ENCODE assay signal across 10 cellular contexts in the genomic region with DNA sequence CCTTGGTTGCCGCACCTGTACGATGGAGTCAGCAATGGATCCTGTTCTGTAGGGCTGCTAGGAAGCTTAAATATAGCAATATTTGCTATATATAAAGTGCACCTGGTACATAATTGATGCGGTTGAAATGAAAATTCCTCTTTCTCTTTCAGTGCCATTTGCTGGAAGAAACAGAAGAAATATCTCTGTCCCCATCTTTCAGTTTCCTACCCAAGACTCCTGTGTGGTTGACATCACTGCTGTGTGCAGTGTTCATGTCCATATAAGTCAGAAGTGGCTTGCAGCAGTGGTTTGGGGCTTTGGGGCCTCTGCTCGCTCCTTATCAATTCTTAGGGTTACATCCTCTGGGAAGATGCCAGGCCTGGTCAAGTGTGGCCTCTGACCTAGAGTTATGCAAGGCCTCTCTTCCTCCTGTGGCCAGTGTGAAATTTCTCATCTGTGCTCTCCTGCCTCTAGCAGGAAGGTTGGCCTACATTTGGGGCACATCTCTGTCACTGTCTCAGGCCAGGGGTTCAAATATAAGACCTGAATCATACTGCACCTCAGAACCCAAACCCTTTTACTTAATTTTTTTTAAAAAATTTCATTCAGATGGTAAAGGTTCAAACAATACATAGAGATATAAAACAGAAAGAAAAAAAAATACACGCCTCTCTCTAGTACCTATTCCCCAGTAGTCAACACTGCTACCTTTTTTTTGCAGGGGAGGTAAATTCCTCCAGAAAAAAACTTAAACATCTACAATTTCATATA. TPM values are rescaled to one million over a fixed set of nuclear protein-coding genes. Genes with fewer than 3 reads are reported as not detected.
DNase-seq lines count a peak whose midpoint lies in the region; ATAC-seq, FAIRE-seq and TF ChIP-seq lines count a peak whose summit lies in the region.
"Had no signal": no experiment of that assay in that cellular context is flagged by ENCODE, and none has a peak within 500 bp of the region (broad histone marks: within the 10 kb centered on the region; RNA-seq: fewer than 3 reads in every experiment).

No MANE protein-coding gene starts in this region.

- intact Hi-C loops in activated T-helper 2 cell treated with anti-CD3 and anti-CD28 coated beads, Interferon-gamma antibody, Interleukin-2, Interleukin-4, amounts not matched to agents 10 μg/mL and 5 μg/mL and 100 μg/mL, durations not matched to agents 14 hours and 24 hours and 36 hours (cut with micrococcal nuclease), result loop anchor here (1.0 to 10.0 kb wide), 3 partner anchors 14 to 53 kb away; no protein-coding TSS in a partner anchor

- H3K27ac Mint-ChIP-seq in activated T-helper 2 cell treated with anti-CD3 and anti-CD28 coated beads, Interferon-gamma antibody, Interleukin-2, Interleukin-4, amounts not matched to agents 10 μg/mL and 5 μg/mL and 100 μg/mL, durations not matched to agents 14 hours and 24 hours and 36 hours, result peak overlapping the region; percentile 83
- peak overlapping the region; percentile 62 for H3K27ac Mint-ChIP-seq in stimulated activated memory B cell treated with anti-CD40 and anti-IgM and Interleukin-4, amounts not matched to agents 10 μg/mL and 1 μg/mL and 100 μg/mL, for 72 hours
- no peak overlapping the region for H3K27ac Mint-ChIP-seq in WTC11

- no peaks in the 10 kb centered on the region for H3K9me3 Mint-ChIP-seq in activated T-helper 2 cell treated with anti-CD3 and anti-CD28 coated beads, Interferon-gamma antibody, Interleukin-2, Interleukin-4, amounts not matched to agents 10 μg/mL and 5 μg/mL and 100 μg/mL, durations not matched to agents 14 hours and 24 hours and 36 hours
- no peaks in the 10 kb centered on the region for H3K9me3 Mint-ChIP-seq in stimulated activated memory B cell treated with anti-CD40 and anti-IgM and Interleukin-4, amounts not matched to agents 10 μg/mL and 1 μg/mL and 100 μg/mL, for 72 hours
- H3K9me3 Mint-ChIP-seq in WTC11, result no peaks in the 10 kb centered on the region

- no peak for TF ChIP-seq CTCF in WTC11 (IDR thresholded peaks at IDR 0.05)

- peak overlapping the region; percentile 52 for H3K4me3 Mint-ChIP-seq in activated T-helper 2 cell treated with anti-CD3 and anti-CD28 coated beads, Interferon-gamma antibody, Interleukin-2, Interleukin-4, amounts not matched to agents 10 μg/mL and 5 μg/mL and 100 μg/mL, durations not matched to agents 14 hours and 24 hours and 36 hours (ENCODE audit: low read depth)
- no peak overlapping the region for H3K4me3 Mint-ChIP-seq in stimulated activated memory B cell treated with anti-CD40 and anti-IgM and Interleukin-4, amounts not matched to agents 10 μg/mL and 1 μg/mL and 100 μg/mL, for 72 hours
- H3K4me3 Mint-ChIP-seq in WTC11, result no peak overlapping the region

- POLR2A ChIA-PET in WTC11 (lab: Charles Lee), result no interaction called here

- DNase-seq in AML-193 (lab: John Stamatoyannopoulos, UW) (peak; percentile 89 to 94), HTR-8/SVneo (ENCODE audit: insufficient read length, low spot score) (no peak), WTC11 (ENCODE audit: low spot score) (no peak), AG08395 (ENCODE audit: low spot score) (no peak)
- DNase-seq in activated T-helper 2 cell treated with anti-CD3 and anti-CD28 coated beads, Interferon-gamma antibody, Interleukin-2, Interleukin-4, amounts not matched to agents 10 μg/mL and 5 μg/mL and 100 μg/mL, durations not matched to agents 14 hours and 24 hours and 36 hours (ENCODE audit: low spot score), result peak; percentile 39

- peaks cover 71% of the 10 kb centered on the region for H3K4me1 Mint-ChIP-seq in activated T-helper 2 cell treated with anti-CD3 and anti-CD28 coated beads, Interferon-gamma antibody, Interleukin-2, Interleukin-4, amounts not matched to agents 10 μg/mL and 5 μg/mL and 100 μg/mL, durations not matched to agents 14 hours and 24 hours and 36 hours (ENCODE audit: low read depth)
- H3K4me1 Mint-ChIP-seq in stimulated activated memory B cell treated with anti-CD40 and anti-IgM and Interleukin-4, amounts not matched to agents 10 μg/mL and 1 μg/mL and 100 μg/mL, for 72 hours, result peaks cover 82% of the 10 kb centered on the region
- H3K4me1 Mint-ChIP-seq in WTC11, result peaks cover 8% of the 10 kb centered on the region

- no peaks in the 10 kb centered on the region for H3K27me3 Mint-ChIP-seq in activated T-helper 2 cell treated with anti-CD3 and anti-CD28 coated beads, Interferon-gamma antibody, Interleukin-2, Interleukin-4, amounts not matched to agents 10 μg/mL and 5 μg/mL and 100 μg/mL, durations not matched to agents 14 hours and 24 hours and 36 hours (ENCODE audit: low read depth)
- no peaks in the 10 kb centered on the region for H3K27me3 Mint-ChIP-seq in stimulated activated memory B cell treated with anti-CD40 and anti-IgM and Interleukin-4, amounts not matched to agents 10 μg/mL and 1 μg/mL and 100 μg/mL, for 72 hours
- no peaks in the 10 kb centered on the region for H3K27me3 Mint-ChIP-seq in WTC11 (ENCODE audit: low read depth)

- CTCF ChIA-PET in WTC11 (lab: Charles Lee), result interaction anchor here (1.9 kb wide), 1 partner anchor 54 kb away, joined by 5 read pairs; no protein-coding TSS in a partner anchor

- peak; percentile 70 for ATAC-seq in GM19351 (IDR thresholded peaks at IDR 0.05; ENCODE audit: unreplicated experiment)
- ATAC-seq in HG03280 (IDR thresholded peaks at IDR 0.05; ENCODE audit: unreplicated experiment), result peak; percentile 68
- peak; percentile 44 for ATAC-seq in stimulated activated memory B cell treated with anti-CD40 and anti-IgM and Interleukin-4, amounts not matched to agents 10 μg/mL and 1 μg/mL and 100 μg/mL, for 72 hours
- ATAC-seq in WTC11, result no peak

- FAIRE-seq in HTR-8/SVneo (lab: Jason Lieb, UNC), result no peak

- H3K36me3 Mint-ChIP-seq in activated T-helper 2 cell treated with anti-CD3 and anti-CD28 coated beads, Interferon-gamma antibody, Interleukin-2, Interleukin-4, amounts not matched to agents 10 μg/mL and 5 μg/mL and 100 μg/mL, durations not matched to agents 14 hours and 24 hours and 36 hours (ENCODE audit: low read depth), result peaks cover 4% of the 10 kb centered on the region
- H3K36me3 Mint-ChIP-seq in stimulated activated memory B cell treated with anti-CD40 and anti-IgM and Interleukin-4, amounts not matched to agents 10 μg/mL and 1 μg/mL and 100 μg/mL, for 72 hours, result no peaks in the 10 kb centered on the region
- no peaks in the 10 kb centered on the region for H3K36me3 Mint-ChIP-seq in WTC11

TF ChIP-seq in WTC11, 78 proteins besides CTCF, POLR2A, EP300 and RAD21:
- TF ChIP-seq ESRRA (CRISPR knock-in tag; IDR thresholded peaks at IDR 0.05; ENCODE audit: borderline replicate concordance), result no peak

RNA-seq across cellular contexts. Expression of gene MAPKAPK2, which starts 32.7 kb away (rescaled TPM):
- 92.3 and 98.8 TPM in 2 replicates for total RNA-seq in activated T-helper 2 cell treated with anti-CD3 and anti-CD28 coated beads, Interferon-gamma antibody, Interleukin-2, Interleukin-4, amounts not matched to agents 10 μg/mL and 5 μg/mL and 100 μg/mL, durations not matched to agents 14 hours and 24 hours and 36 hours
- 46.4 to 54.9 TPM (median 48.9 TPM) in 3 replicates for total RNA-seq in WTC11 (2021)

RNA-seq across cellular contexts. Expression of gene IL19, which starts 53.2 kb away (rescaled TPM):
- total RNA-seq in activated T-helper 2 cell treated with anti-CD3 and anti-CD28 coated beads, Interferon-gamma antibody, Interleukin-2, Interleukin-4, amounts not matched to agents 10 μg/mL and 5 μg/mL and 100 μg/mL, durations not matched to agents 14 hours and 24 hours and 36 hours, result not detected in 2 replicates
- total RNA-seq in WTC11 (2021), result not detected in 3 replicates
- total RNA-seq: activated CD8-positive, alpha-beta memory T cell treated with anti-CD3 and anti-CD28 coated beads for 36 hours; urinary bladder had no signal

RNA-seq across cellular contexts. Expression of gene IL10, which starts 54.9 kb away (rescaled TPM):
- total RNA-seq in activated T-helper 2 cell treated with anti-CD3 and anti-CD28 coated beads, Interferon-gamma antibody, Interleukin-2, Interleukin-4, amounts not matched to agents 10 μg/mL and 5 μg/mL and 100 μg/mL, durations not matched to agents 14 hours and 24 hours and 36 hours, result 4.2 and 5.8 TPM in 2 replicates
- not detected in 3 replicates for total RNA-seq in WTC11 (2021)

Comparison
In these comparisons a context has a peak if more than half of its experiments do, and no peak if none do; other contexts are left out.
1. DNase-seq: peak in AML-193 (2 of 2) and activated T-helper 2 cell treated with anti-CD3 and anti-CD28 coated beads, Interferon-gamma antibody, Interleukin-2, Interleukin-4, amounts not matched to agents 10 μg/mL and 5 μg/mL and 100 μg/mL, durations not matched to agents 14 hours and 24 hours and 36 hours (single experiment); none in HTR-8/SVneo (single experiment), WTC11 (single experiment) and AG08395 (single experiment).